Comparison of ENCODE assay signal across 11 cellular contexts in genomic region chr7:99079104-99079503, GRCh38.
DNase-seq lines count a peak whose midpoint lies in the region; ATAC-seq and TF ChIP-seq lines count a peak whose summit lies in the region.
"Had no signal": no experiment of that assay in that cellular context is flagged by ENCODE, and none has a peak within 500 bp of the region (broad histone marks: within the 10 kb centered on the region; RNA-seq: fewer than 3 reads in every experiment).

No MANE protein-coding gene starts in this region.

- no peaks in the 10 kb centered on the region for H3K9me3 Mint-ChIP-seq in HFFc6
- no peaks in the 10 kb centered on the region for H3K9me3 Mint-ChIP-seq in activated naive CD8-positive, alpha-beta T cell treated with anti-CD3 and anti-CD28 coated beads, Interleukin-2, amount 50 U/mL, for 24 hours
- no peaks in the 10 kb centered on the region for H3K9me3 Mint-ChIP-seq in endodermal cell
- H3K9me3 Mint-ChIP-seq in CD8-positive, alpha-beta T cell, result no peaks in the 10 kb centered on the region

- H3K4me3 ChIP-seq in mucosa of descending colon (no peak overlapping the region), endodermal cell (ENCODE audit: low read length) (no peak overlapping the region)
- no peak overlapping the region for H3K4me3 ChIP-seq in CD8-positive, alpha-beta T cell (ENCODE audit: low read depth, low read length)
- H3K4me3 ChIP-seq: SJSA1 had no signal

- H3K27ac ChIP-seq in endodermal cell (ENCODE audit: low read depth, low read length), result no peak overlapping the region
- no peak overlapping the region for H3K27ac ChIP-seq in CD8-positive, alpha-beta T cell (ENCODE audit: low read depth, low read length)
- H3K27ac ChIP-seq: SJSA1 had no signal

- H3K9me3 ChIP-seq in mucosa of descending colon, result no peaks in the 10 kb centered on the region
- H3K9me3 ChIP-seq in endodermal cell (ENCODE audit: control insufficient read depth, low read length), result no peaks in the 10 kb centered on the region
- H3K9me3 ChIP-seq in CD8-positive, alpha-beta T cell (ENCODE audit: low read length), result no peaks in the 10 kb centered on the region
- H3K9me3 ChIP-seq: SJSA1 had no signal

- peaks cover 14% of the 10 kb centered on the region for H3K4me1 ChIP-seq in mucosa of descending colon (ENCODE audit: low read depth)
- H3K4me1 ChIP-seq in endodermal cell (ENCODE audit: control insufficient read depth, insufficient read depth, low read length), result no peaks in the 10 kb centered on the region
- peaks cover 11% of the 10 kb centered on the region for H3K4me1 ChIP-seq in CD8-positive, alpha-beta T cell (ENCODE audit: insufficient read depth, low read length)

- TF ChIP-seq CTCF in HFFc6 (IDR thresholded peaks at IDR 0.05) (no peak), mucosa of descending colon (IDR thresholded peaks at IDR 0.05) (no peak), endodermal cell (conservative IDR thresholded peaks at IDR 0.05) (no peak)
- no peak for TF ChIP-seq CTCF in CD8-positive, alpha-beta T cell (IDR thresholded peaks at IDR 0.05)

- no peak for ATAC-seq in activated naive CD8-positive, alpha-beta T cell treated with anti-CD3 and anti-CD28 coated beads, Interleukin-2, amount 50 U/mL, for 24 hours
- ATAC-seq in mucosa of descending colon, result peak; percentile 96
- ATAC-seq in CD8-positive, alpha-beta T cell, result no peak

- H3K27ac Mint-ChIP-seq in HFFc6, result peak overlapping the region; percentile 9; the same call in 1 of the 2 replicates
- peak overlapping the region; percentile 9 for H3K27ac Mint-ChIP-seq in activated naive CD8-positive, alpha-beta T cell treated with anti-CD3 and anti-CD28 coated beads, Interleukin-2, amount 50 U/mL, for 24 hours
- no peak overlapping the region for H3K27ac Mint-ChIP-seq in endodermal cell
- H3K27ac Mint-ChIP-seq in CD8-positive, alpha-beta T cell, result no peak overlapping the region
- H3K27ac Mint-ChIP-seq: IgD-negative memory B cell had no signal

- H3K4me3 Mint-ChIP-seq in HFFc6 (peak overlapping the region; percentile 33; the same call in 1 of the 2 replicates), endodermal cell (no peak overlapping the region)
- no peak overlapping the region for H3K4me3 Mint-ChIP-seq in activated naive CD8-positive, alpha-beta T cell treated with anti-CD3 and anti-CD28 coated beads, Interleukin-2, amount 50 U/mL, for 24 hours
- H3K4me3 Mint-ChIP-seq in CD8-positive, alpha-beta T cell, result no peak overlapping the region

- H3K36me3 ChIP-seq in mucosa of descending colon (ENCODE audit: low read depth) (no peaks in the 10 kb centered on the region), endodermal cell (ENCODE audit: control insufficient read depth, insufficient read depth, low read length) (peaks cover 11% of the 10 kb centered on the region)
- H3K36me3 ChIP-seq in CD8-positive, alpha-beta T cell (ENCODE audit: insufficient read depth, low read length), result peaks cover 3% of the 10 kb centered on the region
- H3K36me3 ChIP-seq: SJSA1 had no signal

- POLR2A ChIA-PET in CD8-positive, alpha-beta T cell (lab: Charles Lee), result interaction anchor here (0.8 kb wide), 1 partner anchor 14 kb away, joined by 3 read pairs; no protein-coding TSS in a partner anchor

- intact Hi-C loops in mucosa of descending colon (cut with DNase I, micrococcal nuclease), result no loop called here
- intact Hi-C loops in CD8-positive, alpha-beta T cell (cut with DNase I, micrococcal nuclease), result no loop called here

- peaks cover 56% of the 10 kb centered on the region for H3K4me1 Mint-ChIP-seq in HFFc6 (ENCODE audit: low read depth)
- H3K4me1 Mint-ChIP-seq in activated naive CD8-positive, alpha-beta T cell treated with anti-CD3 and anti-CD28 coated beads, Interleukin-2, amount 50 U/mL, for 24 hours, result peaks cover 27% of the 10 kb centered on the region
- peaks cover 5% of the 10 kb centered on the region for H3K4me1 Mint-ChIP-seq in endodermal cell
- peaks cover 51% of the 10 kb centered on the region for H3K4me1 Mint-ChIP-seq in CD8-positive, alpha-beta T cell (ENCODE audit: low read depth)

- CTCF ChIA-PET in CD8-positive, alpha-beta T cell (lab: Charles Lee), result no interaction called here

- H3K27me3 ChIP-seq in endodermal cell (ENCODE audit: control insufficient read depth, insufficient read depth, low read length, poor library complexity, severe bottlenecking), result no peaks in the 10 kb centered on the region
- no peaks in the 10 kb centered on the region for H3K27me3 ChIP-seq in CD8-positive, alpha-beta T cell (ENCODE audit: insufficient read depth, low read length)
- H3K27me3 ChIP-seq: SJSA1 had no signal

- H3K27me3 Mint-ChIP-seq in HFFc6 (ENCODE audit: insufficient read depth) (peaks cover 3% of the 10 kb centered on the region; the same call in 1 of the 2 replicates), endodermal cell (ENCODE audit: insufficient read depth) (no peaks in the 10 kb centered on the region)
- no peaks in the 10 kb centered on the region for H3K27me3 Mint-ChIP-seq in activated naive CD8-positive, alpha-beta T cell treated with anti-CD3 and anti-CD28 coated beads, Interleukin-2, amount 50 U/mL, for 24 hours
- no peaks in the 10 kb centered on the region for H3K27me3 Mint-ChIP-seq in CD8-positive, alpha-beta T cell (ENCODE audit: low read depth)
- H3K27me3 Mint-ChIP-seq: IgD-negative memory B cell had no signal

- H3K9ac ChIP-seq in endodermal cell (ENCODE audit: extremely low read depth, low read length, poor library complexity, severe bottlenecking), result no peak overlapping the region

- peaks cover 24% of the 10 kb centered on the region for H3K36me3 Mint-ChIP-seq in HFFc6 (ENCODE audit: low read depth)
- H3K36me3 Mint-ChIP-seq in activated naive CD8-positive, alpha-beta T cell treated with anti-CD3 and anti-CD28 coated beads, Interleukin-2, amount 50 U/mL, for 24 hours (ENCODE audit: low read depth), result no peaks in the 10 kb centered on the region
- H3K36me3 Mint-ChIP-seq in endodermal cell (ENCODE audit: low read depth), result peaks cover 9% of the 10 kb centered on the region
- peaks cover 11% of the 10 kb centered on the region for H3K36me3 Mint-ChIP-seq in CD8-positive, alpha-beta T cell

- WGBS in endodermal cell (ENCODE audit: insufficient coverage in 1 of 2, insufficient read length in 1 of 2), 2 experiments, result 94% methylated on average over 3 to 9 of the region's 9 CpGs

- DNase-seq in EH (ENCODE audit: low read depth) (peak; percentile 37), HFFc6 (no peak), mucosa of descending colon (peak; percentile 57 to 60 (median 58)), endodermal cell (no peak), NCI-H1417 treated with DMSO at 0.1 percent for 48 hours (lab: John Stamatoyannopoulos, UW) (no peak), OCI-M1 (lab: John Stamatoyannopoulos, UW) (no peak)
- DNase-seq in activated naive CD8-positive, alpha-beta T cell treated with anti-CD3 and anti-CD28 coated beads, Interleukin-2, amount 50 U/mL, for 24 hours, result no peak
- DNase-seq in CD8-positive, alpha-beta T cell, result no peak
- DNase-seq: midbrain had no signal

Comparison
In these comparisons a context has a peak if more than half of its experiments do, and no peak if none do; other contexts are left out.
1. DNase-seq: peak in EH (single experiment) and mucosa of descending colon (3 of 3); none in HFFc6 (single experiment), activated naive CD8-positive, alpha-beta T cell treated with anti-CD3 and anti-CD28 coated beads, Interleukin-2, amount 50 U/mL, for 24 hours (single experiment), endodermal cell (single experiment), NCI-H1417 treated with DMSO at 0.1 percent for 48 hours (single experiment), OCI-M1 (single experiment) and CD8-positive, alpha-beta T cell (0 of 7).
2. H3K27ac Mint-ChIP-seq: peak in HFFc6 (single experiment) and activated naive CD8-positive, alpha-beta T cell treated with anti-CD3 and anti-CD28 coated beads, Interleukin-2, amount 50 U/mL, for 24 hours (single experiment); none in endodermal cell (single experiment) and CD8-positive, alpha-beta T cell (single experiment).